In the genomic region with DNA sequence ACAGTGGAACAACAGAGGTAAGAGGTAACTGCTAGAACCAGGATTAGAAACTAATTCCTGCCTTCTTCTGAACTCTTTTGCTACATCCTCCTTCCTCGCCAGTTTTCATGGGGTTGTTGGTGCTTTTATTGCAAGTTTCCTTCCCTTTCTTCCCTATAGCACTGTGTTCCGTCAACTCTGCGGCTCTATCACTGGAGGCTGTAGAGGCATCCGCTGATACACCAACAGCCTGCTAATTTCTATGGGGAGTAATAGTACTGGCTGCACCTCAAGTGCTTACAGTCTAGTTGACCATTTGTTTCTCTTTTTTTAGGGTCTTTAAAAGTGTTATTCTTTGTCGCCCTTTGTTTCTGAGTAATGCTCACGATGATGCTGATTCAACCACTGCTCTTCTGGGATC, we compare ENCODE assay signal across 8 cellular contexts. TPM values are rescaled to one million over a fixed set of nuclear protein-coding genes. Genes with fewer than 3 reads are reported as not detected.
DNase-seq lines count a peak whose midpoint lies in the region; ATAC-seq and TF ChIP-seq lines count a peak whose summit lies in the region.

No MANE protein-coding gene starts in this region.

- TF ChIP-seq CTCF in AG04449 (IDR thresholded peaks at IDR 0.05; ENCODE audit: insufficient read depth, low read length, missing control alignments) (no peak), esophagus muscularis mucosa (IDR thresholded peaks at IDR 0.05) (no peak), prostate gland (IDR thresholded peaks at IDR 0.05) (no peak)

- 9% methylated on average over 6 of the region's 6 CpGs for WGBS in esophagus muscularis mucosa
- WGBS in prostate gland, result 3% methylated on average over 6 of the region's 6 CpGs

- H3K27ac ChIP-seq in esophagus muscularis mucosa (replicated peaks in 1 of 4) (no peak overlapping the region), prostate gland (peak overlapping the region in 1 of 2 donors; percentile 57)

- no peaks in the 10 kb centered on the region for H3K27me3 ChIP-seq in esophagus muscularis mucosa
- no peaks in the 10 kb centered on the region for H3K27me3 ChIP-seq in prostate gland (replicated peaks; ENCODE audit: insufficient read depth)

- peaks cover 16 to 24% (median 22%) of the 10 kb centered on the region in 4 donors for H3K4me1 ChIP-seq in esophagus muscularis mucosa
- peaks cover 15% of the 10 kb centered on the region for H3K4me1 ChIP-seq in prostate gland (replicated peaks)

- ATAC-seq in GM21619 (IDR thresholded peaks at IDR 0.05; ENCODE audit: unreplicated experiment), result peak; percentile 9
- no peak for ATAC-seq in HG03135 (IDR thresholded peaks at IDR 0.05; ENCODE audit: unreplicated experiment)

- H3K9me3 ChIP-seq in esophagus muscularis mucosa (no peaks in the 10 kb centered on the region), prostate gland (no peaks in the 10 kb centered on the region)

- intact Hi-C loops in esophagus muscularis mucosa (cut with DNase I) (loop anchor here (10.0 kb wide), 1 partner anchor 613 kb away; no protein-coding TSS in a partner anchor), prostate gland (cut with DNase I) (loop anchor here (5.0 to 10.0 kb wide), 2 partner anchors 49 to 97 kb away; no protein-coding TSS in a partner anchor)

- TF ChIP-seq POLR2A in esophagus muscularis mucosa (IDR thresholded peaks at IDR 0.05; ENCODE audit: low read depth) (no peak), prostate gland (IDR thresholded peaks at IDR 0.05) (no peak)

- CTCF ChIA-PET in AG04449 (lab: Yijun Ruan, JAX), result interaction anchor here (1.0 to 2.4 kb wide), 3 partner anchors 21 to 327 kb away, joined by 3 to 10 read pairs (median 5); no protein-coding TSS in a partner anchor

- no peak for DNase-seq in AG04449 (ENCODE audit: low read depth, low spot score)
- peak; percentile 31 for DNase-seq in RPMI8226
- DNase-seq in esophagus muscularis mucosa (ENCODE audit: extremely low spot score), result peak; percentile 21
- no peak for DNase-seq in prostate gland (ENCODE audit: low spot score)
- no peak for DNase-seq in NCI-H146 treated with DMSO at 0.1 percent for 48 hours (lab: John Stamatoyannopoulos, UW; ENCODE audit: unreplicated experiment)
- no peak for DNase-seq in dedifferentiated amniotic fluid mesenchymal stem cell (ENCODE audit: extremely low spot score)

- POLR2A ChIA-PET in AG04449 (lab: Yijun Ruan, JAX), result no interaction called here

- peaks cover 0 to 8% (median 3%) of the 10 kb centered on the region in 4 donors for H3K36me3 ChIP-seq in esophagus muscularis mucosa
- no peaks in the 10 kb centered on the region for H3K36me3 ChIP-seq in prostate gland

- H3K4me3 ChIP-seq in AG04449 (ENCODE audit: low read depth, low read length) (peak overlapping the region; percentile 97), esophagus muscularis mucosa (peak overlapping the region; percentile 75 to 84 (median 82)), prostate gland (peak overlapping the region; percentile 72 to 74)

- TF ChIP-seq EP300 in esophagus muscularis mucosa (IDR thresholded peaks at IDR 0.05), result no peak

RNA-seq across cellular contexts. Expression of a gene that starts 0.8 kb away (rescaled TPM):
- total RNA-seq in esophagus muscularis mucosa, result 1 to 10 TPM; 3.0 to 4.6 (median 3.2) TPM
- total RNA-seq in prostate gland, result 10 to 100 TPM; 10.7 to 17.8 TPM

RNA-seq across cellular contexts. Expression of a gene that starts 20.6 kb away (rescaled TPM):
- total RNA-seq in esophagus muscularis mucosa (not detected), prostate gland (1 to 10 TPM in 1 of 2 donors, not detected in 1; 4.7 TPM)

Comparison
In these comparisons a context has a peak if more than half of its experiments do, and no peak if none do; other contexts are left out.
1. DNase-seq: peak in RPMI8226 (single experiment) and esophagus muscularis mucosa (single experiment); none in AG04449 (single experiment), prostate gland (single experiment), NCI-H146 treated with DMSO at 0.1 percent for 48 hours (single experiment) and dedifferentiated amniotic fluid mesenchymal stem cell (single experiment).
2. Peak in every context shown above with its lines, with median percentiles within 50 percentile points of each other: H3K4me3 ChIP-seq.